In the genomic region with DNA sequence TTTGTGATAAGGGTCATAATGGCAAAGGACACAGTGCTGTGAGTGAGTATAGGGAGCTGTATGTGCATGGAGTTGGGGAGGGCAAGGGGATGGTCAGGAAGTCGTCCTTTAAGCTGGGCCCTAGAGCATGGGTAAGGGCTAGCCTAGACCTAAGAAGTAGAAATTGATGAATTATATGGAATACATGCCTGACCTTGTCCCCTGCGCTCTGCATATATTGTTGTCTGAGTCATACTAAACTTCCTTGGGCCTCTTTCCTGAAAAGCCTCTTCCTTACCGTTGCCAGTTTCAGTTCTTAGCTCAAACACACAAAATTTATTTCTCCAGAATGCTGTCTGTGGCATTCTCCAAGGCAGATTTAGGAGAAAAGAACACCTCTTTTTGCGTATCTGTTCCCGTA, we compare ENCODE assay signal across 11 cellular contexts. TPM values are rescaled to one million over a fixed set of nuclear protein-coding genes. Genes with fewer than 3 reads are reported as not detected.
DNase-seq lines count a peak whose midpoint lies in the region; ATAC-seq and TF ChIP-seq lines count a peak whose summit lies in the region.
"Had no signal": no experiment of that assay in that cellular context is flagged by ENCODE, and none has a peak within 500 bp of the region (broad histone marks: within the 10 kb centered on the region; RNA-seq: fewer than 3 reads in every experiment).

No MANE protein-coding gene starts in this region.

- H3K27me3 ChIP-seq in SK-N-SH (ENCODE audit: insufficient read depth) = no peaks in the 10 kb centered on the region
- no peaks in the 10 kb centered on the region for H3K27me3 ChIP-seq in spleen (replicated peaks in 1 of 7)

- peaks cover 56% of the 10 kb centered on the region for H3K4me1 Mint-ChIP-seq in T-helper 17 cell

- peaks cover 10 to 15% of the 10 kb centered on the region in 2 experiments; a peak in 3 of 4 replicates for H3K4me1 ChIP-seq in SK-N-SH (ENCODE audit: control insufficient read depth in 1 of 2, insufficient read depth in 2 of 2, low read depth in 1 of 2, low read length in 1 of 2)
- peaks cover 73 to 91% (median 86%) of the 10 kb centered on the region in 6 donors for H3K4me1 ChIP-seq in spleen

- ATAC-seq in SK-N-SH treated with all-trans-retinoic acid at 6 μM for 48 hours (no peak), T-helper 17 cell (no peak), GM21786 (IDR thresholded peaks at IDR 0.05; ENCODE audit: unreplicated experiment) (no peak)
- ATAC-seq: mucosa of descending colon had no signal

- peaks cover 61% of the 10 kb centered on the region for H4K20me1 ChIP-seq in SK-N-SH (ENCODE audit: insufficient read depth)

- DNase-seq in SK-N-SH = no peak
- DNase-seq in T-helper 17 cell = no peak
- peak; percentile 50 for DNase-seq in epithelial cell of esophagus (ENCODE audit: low read depth)
- DNase-seq in spleen = no peak
- DNase-seq in GM13977 (ENCODE audit: low spot score) = no peak
- no peak for DNase-seq in kidney tubule cell (ENCODE audit: low spot score)
- DNase-seq: activated CD4-positive, alpha-beta T cell treated with anti-CD3 and anti-CD28 coated beads, Interleukin-2, amount 50 U/mL, for 1 hour; mucosa of descending colon; NCI-H82 had no signal

- no peak overlapping the region for H3K27ac ChIP-seq in SK-N-SH (ENCODE audit: low read depth in 2 of 2, low read length in 1 of 2)
- H3K27ac ChIP-seq in spleen = peak overlapping the region in 7 of 8 donors; percentile 51 to 99 (median 95)

- peak overlapping the region; percentile 7; the same call in 1 of the 2 replicates for H3K4me2 ChIP-seq in SK-N-SH

- no peak for TF ChIP-seq EP300 in SK-N-SH (IDR thresholded peaks at IDR 0.05; ENCODE audit: borderline replicate concordance in 1 of 2, low read depth in 1 of 2, low read length in 1 of 2)

- H3K9me3 ChIP-seq in SK-N-SH (no peaks in the 10 kb centered on the region), T-helper 17 cell (ENCODE audit: control insufficient read depth, low read length, poor library complexity, severe bottlenecking) (no peaks in the 10 kb centered on the region), spleen (no peaks in the 10 kb centered on the region)
- H3K9me3 ChIP-seq: mucosa of descending colon had no signal

- CTCF ChIA-PET in SK-N-SH (lab: Yijun Ruan, JAX) = interaction anchor here (0.9 to 1.2 kb wide), 2 partner anchors 129 to 151 kb away, joined by 4 read pairs; no protein-coding TSS in a partner anchor

- peaks cover 90% of the 10 kb centered on the region for H3K79me2 ChIP-seq in SK-N-SH (ENCODE audit: insufficient read depth)

- in situ Hi-C loops in GM13977 (cut with MboI; ENCODE audit: low pct_unique_long_range_greater_than_20kb, low sequenced_read_pairs, unreplicated experiment) = no loop called here

- H3K36me3 Mint-ChIP-seq in T-helper 17 cell (ENCODE audit: low read depth) = peaks cover 13% of the 10 kb centered on the region

- TF ChIP-seq POLR2A in spleen (IDR thresholded peaks at IDR 0.05) = no peak

- H3K36me3 ChIP-seq in SK-N-SH (replicated peaks in 1 of 2; ENCODE audit: control insufficient read depth in 1 of 2, insufficient read depth in 2 of 2, low read length in 1 of 2) (peaks cover 0 to 10% of the 10 kb centered on the region in 2 experiments), spleen (peaks cover 0 to 13% (median 0%) of the 10 kb centered on the region in 6 donors)

- peak overlapping the region; percentile 96 for H3K4me3 Mint-ChIP-seq in T-helper 17 cell

- WGBS in SK-N-SH (ENCODE audit: low lambda C conversion rate) = 81% methylated on average over 5 of the region's 5 CpGs
- WGBS in spleen, 5 donors = 21 to 28% (median 24%) methylated on average over 5 of the region's 5 CpGs

- H2AFZ ChIP-seq in SK-N-SH (ENCODE audit: low read depth) = no peak overlapping the region

- H3F3A ChIP-seq in SK-N-SH (replicated peaks; ENCODE audit: insufficient read depth) = no peaks in the 10 kb centered on the region

- intact Hi-C loops in spleen (cut with DNase I; ENCODE audit: low total_unique reads) = loop anchor here (10.0 kb wide), 2 partner anchors 54 to 94 kb away; no protein-coding TSS in a partner anchor

- H3K4me3 ChIP-seq in SK-N-SH (ENCODE audit: low read depth in 2 of 2, low read length in 1 of 2) = no peak overlapping the region
- no peak overlapping the region for H3K4me3 ChIP-seq in epithelial cell of esophagus (ENCODE audit: low read length)
- peak overlapping the region in 3 of 8 donors; percentile 60 to 80 (median 64) for H3K4me3 ChIP-seq in spleen
- H3K4me3 ChIP-seq: mucosa of descending colon had no signal

- H3K27ac Mint-ChIP-seq in T-helper 17 cell = peak overlapping the region; percentile 96

- TF ChIP-seq RAD21 in SK-N-SH (IDR thresholded peaks at IDR 0.05; ENCODE audit: low read length) = no peak

- no peak overlapping the region for H3K9ac ChIP-seq in SK-N-SH

- TF ChIP-seq CTCF in SK-N-SH (IDR thresholded peaks at IDR 0.05) (no peak), epithelial cell of esophagus (IDR thresholded peaks at IDR 0.05; ENCODE audit: insufficient read depth, low read depth, low read length, missing control alignments) (no peak), spleen (IDR thresholded peaks at IDR 0.05 in 8 of 11, conservative IDR thresholded peaks at IDR 0.05 in 3 of 11) (no peak), GM13977 (IDR thresholded peaks at IDR 0.05; ENCODE audit: extremely low read depth, insufficient read depth, missing control alignments) (no peak)

- no peaks in the 10 kb centered on the region for H3K27me3 Mint-ChIP-seq in T-helper 17 cell

- POLR2A ChIA-PET in SK-N-SH (lab: Yijun Ruan, JAX) = no interaction called here

- H3K9me2 ChIP-seq in SK-N-SH = no peaks in the 10 kb centered on the region

TF ChIP-seq in SK-N-SH, 30 proteins besides CTCF, POLR2A, EP300 and RAD21:
- TF ChIP-seq CHD2 (IDR thresholded peaks at IDR 0.05; ENCODE audit: low read length, partially characterized antibody) (no peak), FOSL2 (IDR thresholded peaks at IDR 0.05; ENCODE audit: borderline replicate concordance, low read depth) (0 out of 2 replicates have a peak, but pooled peaks have one; percentile 12), FOXM1 (IDR thresholded peaks at IDR 0.05; ENCODE audit: low read depth) (no peak)

TF ChIP-seq in SK-N-SH treated with all-trans-retinoic acid at 6 μM for 48 hours, 23 proteins besides CTCF, POLR2A, EP300 and RAD21:
- TF ChIP-seq GLIS3 (CRISPR knock-in tag; IDR thresholded peaks at IDR 0.05) (no peak), ZC3H10 (CRISPR knock-in tag; IDR thresholded peaks at IDR 0.05) (no peak), ISL1 (CRISPR knock-in tag; IDR thresholded peaks at IDR 0.05) (no peak), RARB (CRISPR knock-in tag; IDR thresholded peaks at IDR 0.05) (no peak), ARNTL (CRISPR knock-in tag; IDR thresholded peaks at IDR 0.05; ENCODE audit: borderline replicate concordance, low read depth) (no peak), CSDC2 (CRISPR knock-in tag; IDR thresholded peaks at IDR 0.05) (no peak), ESRRG (CRISPR knock-in tag; IDR thresholded peaks at IDR 0.05) (no peak), BACH2 (CRISPR knock-in tag; IDR thresholded peaks at IDR 0.05; ENCODE audit: borderline replicate concordance) (no peak), ZNF565 (CRISPR knock-in tag; conservative IDR thresholded peaks at IDR 0.05; ENCODE audit: low read depth) (no peak)
- TF ChIP-seq, protein P1, sequence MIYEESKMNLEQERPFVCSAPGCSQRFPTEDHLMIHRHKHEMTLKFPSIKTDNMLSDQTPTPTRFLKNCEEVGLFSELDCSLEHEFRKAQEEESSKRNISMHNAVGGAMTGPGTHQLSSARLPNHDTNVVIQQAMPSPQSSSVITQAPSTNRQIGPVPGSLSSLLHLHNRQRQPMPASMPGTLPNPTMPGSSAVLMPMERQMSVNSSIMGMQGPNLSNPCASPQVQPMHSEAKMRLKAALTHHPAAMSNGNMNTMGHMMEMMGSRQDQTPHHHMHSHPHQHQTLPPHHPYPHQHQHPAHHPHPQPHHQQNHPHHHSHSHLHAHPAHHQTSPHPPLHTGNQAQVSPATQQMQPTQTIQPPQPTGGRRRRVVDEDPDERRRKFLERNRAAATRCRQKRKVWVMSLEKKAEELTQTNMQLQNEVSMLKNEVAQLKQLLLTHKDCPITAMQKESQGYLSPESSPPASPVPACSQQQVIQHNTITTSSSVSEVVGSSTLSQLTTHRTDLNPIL (CRISPR knock-in tag; IDR thresholded peaks at IDR 0.05; ENCODE audit: low read depth) = no peak
- TF ChIP-seq, protein P2, sequence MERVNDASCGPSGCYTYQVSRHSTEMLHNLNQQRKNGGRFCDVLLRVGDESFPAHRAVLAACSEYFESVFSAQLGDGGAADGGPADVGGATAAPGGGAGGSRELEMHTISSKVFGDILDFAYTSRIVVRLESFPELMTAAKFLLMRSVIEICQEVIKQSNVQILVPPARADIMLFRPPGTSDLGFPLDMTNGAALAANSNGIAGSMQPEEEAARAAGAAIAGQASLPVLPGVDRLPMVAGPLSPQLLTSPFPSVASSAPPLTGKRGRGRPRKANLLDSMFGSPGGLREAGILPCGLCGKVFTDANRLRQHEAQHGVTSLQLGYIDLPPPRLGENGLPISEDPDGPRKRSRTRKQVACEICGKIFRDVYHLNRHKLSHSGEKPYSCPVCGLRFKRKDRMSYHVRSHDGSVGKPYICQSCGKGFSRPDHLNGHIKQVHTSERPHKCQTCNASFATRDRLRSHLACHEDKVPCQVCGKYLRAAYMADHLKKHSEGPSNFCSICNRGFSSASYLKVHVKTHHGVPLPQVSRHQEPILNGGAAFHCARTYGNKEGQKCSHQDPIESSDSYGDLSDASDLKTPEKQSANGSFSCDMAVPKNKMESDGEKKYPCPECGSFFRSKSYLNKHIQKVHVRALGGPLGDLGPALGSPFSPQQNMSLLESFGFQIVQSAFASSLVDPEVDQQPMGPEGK (CRISPR knock-in tag; IDR thresholded peaks at IDR 0.05; ENCODE audit: borderline replicate concordance) = no peak

RNA-seq across cellular contexts. Expression of a gene that starts 4.6 kb away (rescaled TPM):
- polyA plus RNA-seq in SK-N-SH (2012; rRNA removed) (3.6 and 4.6 TPM in 2 replicates), spleen (10 to 100 TPM; 12.0 to 17.9 (median 12.8) TPM)
- 4.4 and 4.6 TPM in 2 replicates for polyA plus RNA-seq in SK-N-SH (2012; cell fraction: cytosol; rRNA removed)
- polyA plus RNA-seq in SK-N-SH (2012; cell fraction: nucleus; rRNA removed) = 4.8 and 8.1 TPM in 2 replicates
- total RNA-seq in T-helper 17 cell (100 to 1,000 TPM; 127 to 159 TPM), spleen (100 to 1,000 TPM in 4 of 7 donors, 10 to 100 TPM in 3; 83.7 to 121 (median 106) TPM)

Comparison
In these comparisons a context has a peak if more than half of its experiments do, and no peak if none do; other contexts are left out.
1. H3K27ac ChIP-seq: peak in spleen (7 of 8); none in SK-N-SH (0 of 2).